In genomic region chr4:142169216-142169615, GRCh38 we compare ENCODE assay signal across 33 cellular contexts.
"Had no signal": no experiment of that assay in that cellular context is flagged by ENCODE, and none has a peak within 500 bp of the region (broad histone marks: within the 10 kb centered on the region; RNA-seq: fewer than 3 reads in every experiment).

No MANE protein-coding gene starts in this region.

- H3K36me3 ChIP-seq: left lung, lower lobe of right lung, neural progenitor cell, neutrophil, ovary, prostate gland, thyroid gland, transverse colon had no signal

- DNase-seq: kidney glomerular epithelial cell; left cardiac atrium; left lung; lower lobe of right lung; mammary epithelial cell; mesenchymal stem cell; naive B cell; natural killer cell; nephron progenitor cell; occipital lobe; ovary; posterior cingulate gyrus; retina; right cardiac atrium; stimulated activated CD4-positive, alpha-beta T cell treated with anti-CD3 and anti-CD28 coated beads, Interleukin-12 subunit alpha, Interleukin-12 subunit beta, amount 100 ng/mL, for 4 hours; stimulated activated CD4-positive, alpha-beta T cell treated with anti-CD3 and anti-CD28 coated beads, Interleukin-15, amount 100 ng/mL, for 24 hours; stimulated activated CD4-positive, alpha-beta T cell treated with anti-CD3 and anti-CD28 coated beads, Interleukin-2, amount 100 ng/mL, for 24 hours; stimulated activated CD4-positive, alpha-beta T cell treated with anti-CD3 and anti-CD28 coated beads, Interleukin-4, amount 100 ng/mL, for 1 hour; stimulated activated naive B cell treated with anti-CD40 and anti-IgM and Interleukin-4, amounts not matched to agents 10 μg/mL and 1 μg/mL and 100 μg/mL, for 72 hours; stimulated activated naive CD8-positive, alpha-beta T cell treated with anti-CD3 and anti-CD28 coated beads, Interleukin-15, Interleukin-2, amounts not matched to agents 100 U/mL and 50 U/mL, for 24 hours; stomach; testis; thyroid gland; transverse colon; upper lobe of left lung had no signal

- H3K4me3 ChIP-seq: left lung, lower lobe of right lung, neural progenitor cell, ovary, prostate gland, skin epidermis, stomach, testis, thyroid gland, transverse colon, upper lobe of left lung, vagina had no signal

- H3K4me2 ChIP-seq: neural progenitor cell had no signal

- H3K27me3 Mint-ChIP-seq: naive B cell; stimulated activated naive B cell treated with anti-CD40 and anti-IgM and Interleukin-4, amounts not matched to agents 10 μg/mL and 1 μg/mL and 100 μg/mL, for 72 hours had no signal

- H3K27ac ChIP-seq: left lung, lower lobe of right lung, neural progenitor cell, neutrophil, ovary, prostate gland, skin epidermis, stomach, testis, thyroid gland, transverse colon, upper lobe of left lung, vagina had no signal

- H3K9me3 ChIP-seq: left lung, lower lobe of right lung, neutrophil, ovary, prostate gland, stomach, testis, thyroid gland, transverse colon, upper lobe of left lung, vagina had no signal

- ATAC-seq: left cardiac atrium; left lung; lower lobe of right lung; natural killer cell; right cardiac atrium; sciatic nerve; stimulated activated naive B cell treated with anti-CD40 and anti-IgM and Interleukin-4, amounts not matched to agents 10 μg/mL and 1 μg/mL and 100 μg/mL, for 72 hours; stimulated activated naive CD8-positive, alpha-beta T cell treated with anti-CD3 and anti-CD28 coated beads, Interleukin-15, Interleukin-2, amounts not matched to agents 100 U/mL and 50 U/mL, for 24 hours had no signal

- H3K27me3 ChIP-seq: left lung, neural progenitor cell, neutrophil, ovary, stomach, testis, thyroid gland, transverse colon, upper lobe of left lung, vagina had no signal

- H3K27ac Mint-ChIP-seq: naive B cell; natural killer cell; nephron progenitor cell; neural progenitor cell; stimulated activated naive B cell treated with anti-CD40 and anti-IgM and Interleukin-4, amounts not matched to agents 10 μg/mL and 1 μg/mL and 100 μg/mL, for 72 hours had no signal

- H3K4me1 Mint-ChIP-seq: naive B cell; natural killer cell; nephron progenitor cell; neural progenitor cell; stimulated activated naive B cell treated with anti-CD40 and anti-IgM and Interleukin-4, amounts not matched to agents 10 μg/mL and 1 μg/mL and 100 μg/mL, for 72 hours had no signal

- H3K4me3 Mint-ChIP-seq: mesothelial cell of epicardium; naive B cell; natural killer cell; nephron progenitor cell; neural progenitor cell; stimulated activated naive B cell treated with anti-CD40 and anti-IgM and Interleukin-4, amounts not matched to agents 10 μg/mL and 1 μg/mL and 100 μg/mL, for 72 hours had no signal

- H3K9ac ChIP-seq: neural progenitor cell had no signal

- FAIRE-seq: keratinocyte had no signal

- H3K4me1 ChIP-seq: left lung, lower lobe of right lung, neural progenitor cell, prostate gland, stomach, testis, thyroid gland, transverse colon, upper lobe of left lung, vagina had no signal

- H3K36me3 Mint-ChIP-seq: naive B cell; natural killer cell; neural progenitor cell; stimulated activated naive B cell treated with anti-CD40 and anti-IgM and Interleukin-4, amounts not matched to agents 10 μg/mL and 1 μg/mL and 100 μg/mL, for 72 hours had no signal

- H3K9me3 Mint-ChIP-seq: mesothelial cell of epicardium; naive B cell; nephron progenitor cell; neural progenitor cell; stimulated activated naive B cell treated with anti-CD40 and anti-IgM and Interleukin-4, amounts not matched to agents 10 μg/mL and 1 μg/mL and 100 μg/mL, for 72 hours had no signal
